1 cellular context compared by ENCODE assay signal in genomic region chr17:66426397-66427033, GRCh38.
A peak's percentile ranks its signal among the peaks of the same experiment; 100 is the strongest.
TF ChIP-seq lines count a peak whose summit lies in the region.

No MANE protein-coding gene starts in this region.

TF ChIP-seq in HepG2, 621 proteins besides CTCF, POLR2A, EP300 and RAD21 (continued from another document and continues in another):
- TF ChIP-seq GRHL1 (CRISPR knock-in tag; conservative IDR thresholded peaks at IDR 0.05) (no peak), GMEB1 (CRISPR knock-in tag; IDR thresholded peaks at IDR 0.05; ENCODE audit: borderline replicate concordance) (no peak), RARG (CRISPR knock-in tag; IDR thresholded peaks at IDR 0.05; ENCODE audit: low read depth) (no peak), ZNF550 (CRISPR knock-in tag; IDR thresholded peaks at IDR 0.05; ENCODE audit: borderline replicate concordance) (no peak), KLF15 (CRISPR knock-in tag; IDR thresholded peaks at IDR 0.05; ENCODE audit: borderline replicate concordance) (no peak), ZBTB38 (CRISPR knock-in tag; IDR thresholded peaks at IDR 0.05) (no peak), ZNF143 (CRISPR knock-in tag; IDR thresholded peaks at IDR 0.05) (no peak), ZBTB43 (CRISPR knock-in tag; conservative IDR thresholded peaks at IDR 0.05) (no peak), KMT2B (CRISPR knock-in tag; IDR thresholded peaks at IDR 0.05) (0 out of 2 replicates have a peak, but pooled peaks have one; percentile 24), ZNF790 (CRISPR knock-in tag; IDR thresholded peaks at IDR 0.05; ENCODE audit: borderline replicate concordance) (no peak), ZMYM3 (CRISPR knock-in tag; IDR thresholded peaks at IDR 0.05) (peak; percentile 83), HNRNPH1 (optimal IDR thresholded peaks at IDR 0.05; ENCODE audit: low read depth, low read length) (no peak), ZNF749 (CRISPR knock-in tag; IDR thresholded peaks at IDR 0.05; ENCODE audit: borderline replicate concordance) (no peak), HDAC6 (IDR thresholded peaks at IDR 0.05; ENCODE audit: low read depth, low read length) (no peak), KLF13 (CRISPR knock-in tag; IDR thresholded peaks at IDR 0.05) (no peak), ZFY (CRISPR knock-in tag; IDR thresholded peaks at IDR 0.05) (no peak), BCL3 (CRISPR knock-in tag; IDR thresholded peaks at IDR 0.05) (no peak), ZNF513 (CRISPR knock-in tag; conservative IDR thresholded peaks at IDR 0.05) (no peak), NR3C1 (CRISPR knock-in tag; IDR thresholded peaks at IDR 0.05) (no peak), THAP8 (CRISPR knock-in tag; IDR thresholded peaks at IDR 0.05; ENCODE audit: borderline replicate concordance) (no peak), TFDP1 (CRISPR knock-in tag; IDR thresholded peaks at IDR 0.05; ENCODE audit: borderline replicate concordance) (no peak), TCF7L2 (IDR thresholded peaks at IDR 0.05; ENCODE audit: low read depth, low read length) (no peak), MNT (IDR thresholded peaks at IDR 0.05) (no peak), TP53 (CRISPR knock-in tag; conservative IDR thresholded peaks at IDR 0.05) (no peak), RFX1 (IDR thresholded peaks at IDR 0.05) (no peak), SOX5 (CRISPR knock-in tag; IDR thresholded peaks at IDR 0.05; ENCODE audit: borderline replicate concordance) (peak; percentile 22; the same call in 1 of the 2 replicates), ISL2 (CRISPR knock-in tag; IDR thresholded peaks at IDR 0.05) (no peak), KIAA2018 (CRISPR knock-in tag; IDR thresholded peaks at IDR 0.05; ENCODE audit: borderline replicate concordance) (no peak), HIC2 (CRISPR knock-in tag; IDR thresholded peaks at IDR 0.05; ENCODE audit: low read depth) (no peak)
